ENCODE assay signal across 17 cellular contexts in the genomic region with DNA sequence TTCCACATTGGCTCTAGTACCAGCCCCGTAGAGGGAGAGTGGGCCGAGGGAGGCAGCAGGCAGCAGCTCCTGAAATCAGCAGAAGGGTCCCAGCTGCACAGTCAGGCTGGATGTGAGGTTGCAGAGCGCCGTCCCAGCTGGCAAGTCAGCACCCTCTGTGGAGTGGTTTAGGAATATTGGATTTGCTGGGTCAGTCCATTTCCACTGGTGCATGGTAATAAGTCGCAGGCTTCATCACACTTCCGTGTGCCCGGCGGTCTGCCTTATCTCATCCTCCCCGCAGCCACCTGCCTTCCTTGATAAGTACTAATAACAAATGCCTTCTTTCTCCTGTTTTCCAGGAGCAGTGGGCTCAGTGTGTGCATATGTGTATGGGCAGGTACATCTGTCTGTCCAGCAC.
A peak's percentile ranks its signal among the peaks of the same experiment; 100 is the strongest.
DNase-seq lines count a peak whose midpoint lies in the region; ATAC-seq, FAIRE-seq and TF ChIP-seq lines count a peak whose summit lies in the region.
"Had no signal": no experiment of that assay in that cellular context is flagged by ENCODE, and none has a peak within 500 bp of the region (broad histone marks: within the 10 kb centered on the region; RNA-seq: fewer than 3 reads in every experiment).

No MANE protein-coding gene starts in this region.

- CTCF ChIA-PET in endothelial cell of umbilical vein (lab: Charles Lee), result interaction anchor here (0.7 kb wide), 1 partner anchor 117 kb away, joined by 3 read pairs; no protein-coding TSS in a partner anchor

- H3K36me3 ChIP-seq in endothelial cell of umbilical vein (ENCODE audit: control insufficient read depth in 2 of 2, extremely low read depth in 1 of 2, insufficient read depth in 2 of 2, low read length in 2 of 2) (no peaks in the 10 kb centered on the region), pancreas (no peaks in the 10 kb centered on the region)

- H3K27me3 ChIP-seq in endothelial cell of umbilical vein (ENCODE audit: control insufficient read depth in 2 of 2, insufficient read depth in 2 of 2, low read length in 2 of 2), result no peaks in the 10 kb centered on the region
- no peaks in the 10 kb centered on the region for H3K27me3 ChIP-seq in pancreas

- H3K4me3 ChIP-seq in endothelial cell of umbilical vein (replicated peaks in 1 of 3; ENCODE audit: insufficient read depth in 1 of 3, low read depth in 1 of 3, low read length in 3 of 3), result no peak overlapping the region
- no peak overlapping the region for H3K4me3 ChIP-seq in pancreas

- H3K79me2 ChIP-seq in endothelial cell of umbilical vein (ENCODE audit: control insufficient read depth, insufficient read depth, low read length), result no peaks in the 10 kb centered on the region

- no TSS peak for BruUV-seq in endothelial cell of umbilical vein (replicated peaks; lab: Mats Ljungman, UMichigan)

- ATAC-seq in pancreas (peak in 3 of 4 donors; percentile 50 to 61 (median 58)), GM21737 (IDR thresholded peaks at IDR 0.05; ENCODE audit: unreplicated experiment) (no peak)

- 32 to 35% methylated on average over 9 of the region's 9 CpGs for WGBS in pancreas, 2 donors

- intact Hi-C loops in endothelial cell of umbilical vein (cut with micrococcal nuclease) (no loop called here), pancreas (cut with DNase I) (no loop called here)

- FAIRE-seq in endothelial cell of umbilical vein (lab: Jason Lieb, UNC) (peak; percentile 61), pancreas (lab: Jason Lieb, UNC) (no peak)

- DNase-seq in CMK (ENCODE audit: low read depth) (peak; percentile 20), OCI-M1 (lab: John Stamatoyannopoulos, UW) (peak; percentile 24), endothelial cell of umbilical vein (ENCODE audit: low read depth, low spot score) (peak; percentile 72), pancreas (no peak), NCI-H2107 treated with DMSO at 0.1 percent for 48 hours (lab: John Stamatoyannopoulos, UW; ENCODE audit: unreplicated experiment) (no peak)
- no peak for DNase-seq in activated CD4-positive, alpha-beta T cell treated with anti-CD3 and anti-CD28 coated beads for 4 hours
- DNase-seq: GDM1, H9, IMR-90, Karpas-422, NCI-H1417 treated with DMSO at 0.1 percent for 48 hours, NCI-H2029, NCI-H2171, NCI-H748 treated with DMSO at 0.1 percent for 48 hours, SHP77 treated with DMSO at 0.1 percent for 48 hours had no signal

- H3K4me1 ChIP-seq in endothelial cell of umbilical vein (ENCODE audit: control insufficient read depth, extremely low read depth, insufficient read depth, low read length) (no peaks in the 10 kb centered on the region), pancreas (peaks cover 0 to 2% (median 0%) of the 10 kb centered on the region in 3 donors)

- TF ChIP-seq POLR2A in endothelial cell of umbilical vein (IDR thresholded peaks at IDR 0.05; ENCODE audit: low read depth, low read length), result no peak

- POLR2A ChIA-PET in endothelial cell of umbilical vein (lab: Charles Lee), result interaction anchor here (0.7 kb wide), 1 partner anchor 8 kb away, joined by 4 read pairs; no protein-coding TSS in a partner anchor

- H3K9ac ChIP-seq in endothelial cell of umbilical vein (replicated peaks; ENCODE audit: extremely low read depth, insufficient read depth, low read length), result no peak overlapping the region

- H3K9me1 ChIP-seq in endothelial cell of umbilical vein (replicated peaks; ENCODE audit: control insufficient read depth, extremely low read depth, insufficient read depth, low read length), result no peaks in the 10 kb centered on the region

- no peak overlapping the region for H3K4me2 ChIP-seq in endothelial cell of umbilical vein (ENCODE audit: insufficient read depth, low read length)

- no peak overlapping the region for H3K27ac ChIP-seq in endothelial cell of umbilical vein (ENCODE audit: insufficient read depth, low read depth, low read length)
- H3K27ac ChIP-seq in pancreas, result no peak overlapping the region
- H3K27ac ChIP-seq: HL-60 had no signal

- dilution Hi-C loops in endothelial cell of umbilical vein (cut with MboI; ENCODE audit: extremely low pct_ligation_motif_present, low sequenced_read_pairs), result no loop called here

- H3K9me3 ChIP-seq in endothelial cell of umbilical vein (replicated peaks; ENCODE audit: control insufficient read depth, insufficient read depth, low read length), result no peaks in the 10 kb centered on the region
- H3K9me3 ChIP-seq in pancreas, result no peaks in the 10 kb centered on the region

- H4K20me1 ChIP-seq in endothelial cell of umbilical vein (replicated peaks; ENCODE audit: control insufficient read depth, extremely low read depth, insufficient read depth, low read length), result no peaks in the 10 kb centered on the region

- TF ChIP-seq CTCF in endothelial cell of umbilical vein (IDR thresholded peaks at IDR 0.05; ENCODE audit: extremely low read depth in 1 of 2, insufficient read depth in 1 of 2, low read depth in 1 of 2, low read length in 2 of 2) (no peak), pancreas (IDR thresholded peaks at IDR 0.05) (no peak)

- H2AFZ ChIP-seq in endothelial cell of umbilical vein (ENCODE audit: low read depth, low read length), result no peak overlapping the region

TF ChIP-seq in endothelial cell of umbilical vein, 7 proteins besides CTCF, POLR2A, EP300 and RAD21:
- TF ChIP-seq EZH2 (IDR thresholded peaks at IDR 0.05; ENCODE audit: borderline replicate concordance, low read depth, low read length, severe bottlenecking) (no peak), GATA2 (IDR thresholded peaks at IDR 0.05; ENCODE audit: insufficient read depth, insufficient read length, low read depth, low read length) (peak; percentile 73), FOS (IDR thresholded peaks at IDR 0.05; ENCODE audit: borderline replicate concordance, insufficient read depth, low read length) (no peak)

Comparison
In these comparisons a context has a peak if more than half of its experiments do, and no peak if none do; other contexts are left out.
1. DNase-seq: peak in CMK (single experiment), OCI-M1 (single experiment) and endothelial cell of umbilical vein (single experiment); none in pancreas (0 of 6), NCI-H2107 treated with DMSO at 0.1 percent for 48 hours (single experiment) and activated CD4-positive, alpha-beta T cell treated with anti-CD3 and anti-CD28 coated beads for 4 hours (0 of 2).